Comparison of ENCODE assay signal across 8 cellular contexts in genomic region chr1:179955318-179955638, GRCh38. TPM values are rescaled to one million over a fixed set of nuclear protein-coding genes. Genes with fewer than 3 reads are reported as not detected.
DNase-seq lines count a peak whose midpoint lies in the region; ATAC-seq lines count a peak whose summit lies in the region.

No MANE protein-coding gene starts in this region.

- no peak overlapping the region for H3K23ac ChIP-seq in mesendoderm (ENCODE audit: low read length)

- ATAC-seq in stimulated activated naive CD8-positive, alpha-beta T cell treated with anti-CD3 and anti-CD28 coated beads, Interleukin-15, Interleukin-2, amounts not matched to agents 100 U/mL and 50 U/mL, for 24 hours = no peak
- ATAC-seq in HG02763 (IDR thresholded peaks at IDR 0.05; ENCODE audit: unreplicated experiment) = no peak

- H3K27ac Mint-ChIP-seq in stimulated activated naive CD8-positive, alpha-beta T cell treated with anti-CD3 and anti-CD28 coated beads, Interleukin-15, Interleukin-2, amounts not matched to agents 100 ng/mL and 50 ng/mL, for 24 hours = peak overlapping the region; percentile 66

- peak overlapping the region; percentile 24 for H3K18ac ChIP-seq in mesendoderm (ENCODE audit: low read length)

- H2BK120ac ChIP-seq in mesendoderm (ENCODE audit: low read depth, low read length) = no peak overlapping the region

- H3K36me3 Mint-ChIP-seq in stimulated activated naive CD8-positive, alpha-beta T cell treated with anti-CD3 and anti-CD28 coated beads, Interleukin-15, Interleukin-2, amounts not matched to agents 100 ng/mL and 50 ng/mL, for 24 hours (ENCODE audit: low read depth) = peaks cover 2% of the 10 kb centered on the region

- DNase-seq in stimulated activated naive CD8-positive, alpha-beta T cell treated with anti-CD3 and anti-CD28 coated beads, Interleukin-15, Interleukin-2, amounts not matched to agents 100 U/mL and 50 U/mL, for 24 hours = no peak
- DNase-seq in NCI-H146 (lab: John Stamatoyannopoulos, UW) (peak; percentile 53), caudate nucleus (lab: John Stamatoyannopoulos, UW) (peak in 16 of 61 donors; percentile 8 to 76 (median 52)), mesendoderm (peak; percentile 76), NK-92 (lab: John Stamatoyannopoulos, UW; ENCODE audit: unreplicated experiment) (no peak), cerebellar nuclear complex (lab: John Stamatoyannopoulos, UW) (no peak)

- no peak overlapping the region for H2AK5ac ChIP-seq in mesendoderm (ENCODE audit: low read length)

- no peak overlapping the region for H4K5ac ChIP-seq in mesendoderm (ENCODE audit: low read length)

- no peaks in the 10 kb centered on the region for H3K27me3 Mint-ChIP-seq in stimulated activated naive CD8-positive, alpha-beta T cell treated with anti-CD3 and anti-CD28 coated beads, Interleukin-15, Interleukin-2, amounts not matched to agents 100 ng/mL and 50 ng/mL, for 24 hours

- no peaks in the 10 kb centered on the region for H3K9me3 Mint-ChIP-seq in stimulated activated naive CD8-positive, alpha-beta T cell treated with anti-CD3 and anti-CD28 coated beads, Interleukin-15, Interleukin-2, amounts not matched to agents 100 ng/mL and 50 ng/mL, for 24 hours

- no peak overlapping the region for H4K8ac ChIP-seq in mesendoderm (ENCODE audit: low read depth, low read length)

- peak overlapping the region; percentile 83 for H3K4me3 ChIP-seq in mesendoderm (ENCODE audit: low read length)

- H2BK5ac ChIP-seq in mesendoderm (ENCODE audit: low read length) = no peak overlapping the region

- H3K27me3 ChIP-seq in mesendoderm (ENCODE audit: insufficient read depth, low read length, poor library complexity) = no peaks in the 10 kb centered on the region

- H3K36me3 ChIP-seq in mesendoderm (ENCODE audit: control insufficient read depth, insufficient read depth, low read length) = no peaks in the 10 kb centered on the region

- H3K4me1 Mint-ChIP-seq in stimulated activated naive CD8-positive, alpha-beta T cell treated with anti-CD3 and anti-CD28 coated beads, Interleukin-15, Interleukin-2, amounts not matched to agents 100 ng/mL and 50 ng/mL, for 24 hours (ENCODE audit: low read depth) = peaks cover 64% of the 10 kb centered on the region

- H2BK15ac ChIP-seq in mesendoderm (replicated peaks; ENCODE audit: low read depth) = no peak overlapping the region

- peak overlapping the region; percentile 97 for H3K56ac ChIP-seq in mesendoderm (ENCODE audit: low read length)

- peak overlapping the region; percentile 61 for H3K4me2 ChIP-seq in mesendoderm (ENCODE audit: low read length)

- H3K27ac ChIP-seq in caudate nucleus (ENCODE audit: low read depth, low read length) = peak overlapping the region; percentile 96
- H3K27ac ChIP-seq in mesendoderm (ENCODE audit: low read depth, low read length) = peak overlapping the region; percentile 82

- peaks cover 5% of the 10 kb centered on the region for H3K79me1 ChIP-seq in mesendoderm (ENCODE audit: low read length)

- H3K4me1 ChIP-seq in mesendoderm (ENCODE audit: control insufficient read depth, low read depth, low read length) = no peaks in the 10 kb centered on the region

- peak overlapping the region; percentile 97 for H3K4me3 Mint-ChIP-seq in stimulated activated naive CD8-positive, alpha-beta T cell treated with anti-CD3 and anti-CD28 coated beads, Interleukin-15, Interleukin-2, amounts not matched to agents 100 ng/mL and 50 ng/mL, for 24 hours

- peak overlapping the region; percentile 92 for H3K9ac ChIP-seq in mesendoderm (ENCODE audit: low read length)

- H3K4ac ChIP-seq in mesendoderm (ENCODE audit: low read depth, low read length) = no peak overlapping the region

- peaks cover 20% of the 10 kb centered on the region for H3K79me2 ChIP-seq in mesendoderm (ENCODE audit: control insufficient read depth, insufficient read depth, low read length)

- no CpG with 5 or more reads among the region's 9 CpGs for WGBS in mesendoderm (ENCODE audit: extremely low coverage, insufficient coverage, low lambda C conversion rate)

RNA-seq across cellular contexts. Expression of gene CEP350, which starts 0.7 kb away (rescaled TPM):
- 9.4 TPM for polyA plus RNA-seq in mesendoderm (2013, experiment 1 of 2)
- 10.3 TPM for polyA plus RNA-seq in mesendoderm (2013, experiment 2 of 2)

Comparison
In these comparisons a context has a peak if more than half of its experiments do, and no peak if none do; other contexts are left out.
1. DNase-seq: peak in NCI-H146 (single experiment) and mesendoderm (single experiment); none in stimulated activated naive CD8-positive, alpha-beta T cell treated with anti-CD3 and anti-CD28 coated beads, Interleukin-15, Interleukin-2, amounts not matched to agents 100 U/mL and 50 U/mL, for 24 hours (single experiment), NK-92 (single experiment) and cerebellar nuclear complex (0 of 2).